Comparison of ENCODE assay signal across 12 cellular contexts in the genomic region with DNA sequence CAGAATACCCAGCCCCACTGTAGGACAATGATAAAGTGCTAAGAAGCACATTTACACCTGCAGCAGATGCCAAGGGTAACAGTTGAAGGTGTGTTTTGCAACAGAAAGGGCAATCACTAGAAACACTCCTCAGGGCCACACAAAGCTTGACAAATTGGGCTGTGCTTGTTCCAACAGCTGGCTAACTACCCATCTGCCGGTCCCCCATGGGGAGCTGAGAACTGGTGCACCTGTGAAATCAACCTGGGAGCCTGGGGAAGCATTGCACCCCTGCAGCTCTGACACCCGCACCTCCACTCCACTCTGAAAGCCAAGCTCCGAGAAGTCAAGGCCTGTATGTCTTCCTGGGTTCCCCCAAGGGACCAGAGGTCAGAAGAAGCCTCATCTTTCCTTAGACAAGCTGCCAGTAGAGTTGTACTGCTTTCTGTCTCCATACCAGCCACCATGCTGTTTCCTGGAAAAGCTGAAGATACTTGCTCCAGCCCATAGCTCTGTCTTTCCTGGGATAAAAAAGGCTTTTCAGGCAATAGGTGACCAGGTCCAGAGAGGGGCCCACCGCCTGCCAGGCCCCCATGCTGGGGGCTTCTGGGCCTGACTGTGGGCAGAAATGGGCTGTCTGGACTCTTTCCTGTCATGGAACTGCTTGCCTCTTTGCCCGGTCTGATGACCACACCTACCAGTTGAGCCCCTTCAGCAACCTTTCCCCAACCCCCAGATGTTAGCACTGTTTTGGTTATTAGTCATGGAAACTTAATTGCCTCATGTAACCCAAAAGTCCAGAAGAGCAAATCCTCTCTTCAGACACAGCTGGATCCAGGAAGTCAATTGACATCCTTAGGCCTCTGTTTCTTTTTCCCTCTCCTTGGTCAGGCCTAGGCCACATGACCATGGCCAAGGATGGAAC.
A peak's percentile ranks its signal among the peaks of the same experiment; 100 is the strongest.
DNase-seq lines count a peak whose midpoint lies in the region; ATAC-seq and TF ChIP-seq lines count a peak whose summit lies in the region.
"Had no signal": no experiment of that assay in that cellular context is flagged by ENCODE, and none has a peak within 500 bp of the region (broad histone marks: within the 10 kb centered on the region; RNA-seq: fewer than 3 reads in every experiment).

No MANE protein-coding gene starts in this region.

- DNase-seq in GM13977 (ENCODE audit: low spot score) = peak; percentile 27
- DNase-seq in NCI-H146 (lab: John Stamatoyannopoulos, UW) = peak; percentile 51
- peak; percentile 12 for DNase-seq in iris pigment epithelial cell (ENCODE audit: low read depth)
- DNase-seq in NCI-H1092 (lab: John Stamatoyannopoulos, UW) = no peak
- DNase-seq in HEK293T (ENCODE audit: extremely low spot score) = no peak
- DNase-seq: effector CD8-positive, alpha-beta T cell; ovary; stimulated activated CD4-positive, alpha-beta T cell treated with anti-CD3 and anti-CD28 coated beads, Interleukin-1b, Interleukin-23, amount 100 ng/mL, for 48 hours; stomach had no signal

- CTCF ChIA-PET in HEK293T (lab: Yijun Ruan, JAX) = no interaction called here

- in situ Hi-C loops in GM13977 (cut with MboI; ENCODE audit: low pct_unique_long_range_greater_than_20kb, low sequenced_read_pairs, unreplicated experiment) = no loop called here

- POLR2A ChIA-PET in HEK293T (lab: Yijun Ruan, JAX) = no interaction called here

- TF ChIP-seq CTCF in GM13977 (IDR thresholded peaks at IDR 0.05; ENCODE audit: extremely low read depth, insufficient read depth, missing control alignments) = no peak

- ATAC-seq in GM21619 (IDR thresholded peaks at IDR 0.05; ENCODE audit: unreplicated experiment) = peak; percentile 58
- ATAC-seq in GM21717 (IDR thresholded peaks at IDR 0.05; ENCODE audit: unreplicated experiment) = no peak
- no peak for ATAC-seq in HG03460 (IDR thresholded peaks at IDR 0.05; ENCODE audit: unreplicated experiment)

TF ChIP-seq in HEK293T, 16 proteins besides CTCF, POLR2A, EP300 and RAD21:
- TF ChIP-seq L3MBTL2 (conservative IDR thresholded peaks at IDR 0.05) (no peak), ARNT (IDR thresholded peaks at IDR 0.05) (no peak), HDGF (IDR thresholded peaks at IDR 0.05; ENCODE audit: borderline replicate concordance) (no peak), TARDBP (IDR thresholded peaks at IDR 0.05) (no peak), LEF1 (IDR thresholded peaks at IDR 0.05; ENCODE audit: borderline replicate concordance) (no peak), SP1 (IDR thresholded peaks at IDR 0.05) (no peak), FOXA1 (IDR thresholded peaks at IDR 0.05) (no peak), BHLHE40 (IDR thresholded peaks at IDR 0.05; ENCODE audit: borderline replicate concordance) (no peak)
- TF ChIP-seq, protein P1, sequence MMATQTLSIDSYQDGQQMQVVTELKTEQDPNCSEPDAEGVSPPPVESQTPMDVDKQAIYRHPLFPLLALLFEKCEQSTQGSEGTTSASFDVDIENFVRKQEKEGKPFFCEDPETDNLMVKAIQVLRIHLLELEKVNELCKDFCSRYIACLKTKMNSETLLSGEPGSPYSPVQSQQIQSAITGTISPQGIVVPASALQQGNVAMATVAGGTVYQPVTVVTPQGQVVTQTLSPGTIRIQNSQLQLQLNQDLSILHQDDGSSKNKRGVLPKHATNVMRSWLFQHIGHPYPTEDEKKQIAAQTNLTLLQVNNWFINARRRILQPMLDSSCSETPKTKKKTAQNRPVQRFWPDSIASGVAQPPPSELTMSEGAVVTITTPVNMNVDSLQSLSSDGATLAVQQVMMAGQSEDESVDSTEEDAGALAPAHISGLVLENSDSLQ (IDR thresholded peaks at IDR 0.05) = no peak

Comparison
In these comparisons a context has a peak if more than half of its experiments do, and no peak if none do; other contexts are left out.
1. DNase-seq: peak in GM13977 (single experiment), NCI-H146 (single experiment) and iris pigment epithelial cell (single experiment); none in NCI-H1092 (single experiment) and HEK293T (single experiment).